In genomic region chr3:28295819-28296364, GRCh38 we compare ENCODE assay signal across 12 cellular contexts. TPM values are rescaled to one million over a fixed set of nuclear protein-coding genes. Genes with fewer than 3 reads are reported as not detected.
DNase-seq lines count a peak whose midpoint lies in the region; ATAC-seq, FAIRE-seq and TF ChIP-seq lines count a peak whose summit lies in the region.
"Had no signal": no experiment of that assay in that cellular context is flagged by ENCODE, and none has a peak within 500 bp of the region (broad histone marks: within the 10 kb centered on the region; RNA-seq: fewer than 3 reads in every experiment).

No MANE protein-coding gene starts in this region.

- dilution Hi-C loops in mammary epithelial cell (cut with HindIII; ENCODE audit: low sequenced_read_pairs), result no loop called here
- dilution Hi-C loops in endothelial cell of umbilical vein (cut with MboI; ENCODE audit: extremely low pct_ligation_motif_present, low sequenced_read_pairs), result no loop called here

- in situ Hi-C loops in mammary epithelial cell (cut with MboI; ENCODE audit: low sequenced_read_pairs in 2 of 2), result no loop called here

- no peak overlapping the region for H3K4me3 Mint-ChIP-seq in MCF 10A (ENCODE audit: unreplicated experiment)

- ATAC-seq in psoas muscle (no peak), GM21360 (IDR thresholded peaks at IDR 0.05; ENCODE audit: unreplicated experiment) (no peak)

- CTCF ChIA-PET in MCF 10A (lab: Yijun Ruan, JAX) (interaction anchor here (1.1 kb wide), 1 partner anchor 584 kb away, joined by 5 read pairs; no protein-coding TSS in a partner anchor), mammary epithelial cell (lab: Charles Lee; ENCODE audit: low non-redundant PET) (no interaction called here), endothelial cell of umbilical vein (lab: Charles Lee) (interaction anchor here (0.9 to 2.6 kb wide), 5 partner anchors 10 to 584 kb away, joined by 3 to 9 read pairs (median 6); no protein-coding TSS in a partner anchor)

- H2AFZ ChIP-seq in mammary epithelial cell (ENCODE audit: low read depth, low read length) (no peak overlapping the region), endothelial cell of umbilical vein (ENCODE audit: low read depth, low read length) (peak overlapping the region; percentile 17)

- no peak for TF ChIP-seq POLR2A in endothelial cell of umbilical vein (IDR thresholded peaks at IDR 0.05; ENCODE audit: low read depth, low read length)

- no peak overlapping the region for H3K4me3 ChIP-seq in mammary epithelial cell (replicated peaks in 1 of 3; ENCODE audit: insufficient read depth in 1 of 3, low read depth in 2 of 3, low read length in 3 of 3)
- no peak overlapping the region for H3K4me3 ChIP-seq in endothelial cell of umbilical vein (replicated peaks in 1 of 3; ENCODE audit: insufficient read depth in 1 of 3, low read depth in 1 of 3, low read length in 3 of 3)
- H3K4me3 ChIP-seq in psoas muscle, result peak overlapping the region; percentile 6

- H3K9me3 ChIP-seq in mammary epithelial cell (replicated peaks; ENCODE audit: insufficient read depth, low read length) (no peaks in the 10 kb centered on the region), KOPT-K1 (ENCODE audit: insufficient read depth, low read length, poor library complexity, severe bottlenecking) (peaks cover 3% of the 10 kb centered on the region), endothelial cell of umbilical vein (replicated peaks; ENCODE audit: control insufficient read depth, insufficient read depth, low read length) (no peaks in the 10 kb centered on the region), psoas muscle (no peaks in the 10 kb centered on the region)

- no peak overlapping the region for H3K4me2 ChIP-seq in mammary epithelial cell (ENCODE audit: insufficient read depth, low read depth, low read length)
- peak overlapping the region; percentile 82 for H3K4me2 ChIP-seq in endothelial cell of umbilical vein (ENCODE audit: insufficient read depth, low read length)

- H3K9me1 ChIP-seq in endothelial cell of umbilical vein (replicated peaks; ENCODE audit: control insufficient read depth, extremely low read depth, insufficient read depth, low read length), result no peaks in the 10 kb centered on the region

- H3K9me3 Mint-ChIP-seq in MCF 10A (ENCODE audit: unreplicated experiment), result no peaks in the 10 kb centered on the region

- TF ChIP-seq CTCF in MCF 10A (IDR thresholded peaks at IDR 0.05; ENCODE audit: unreplicated experiment) (no peak), mammary epithelial cell (conservative IDR thresholded peaks at IDR 0.05 in 1 of 2, IDR thresholded peaks at IDR 0.05 in 1 of 2; ENCODE audit: extremely low read depth in 1 of 2, insufficient read depth in 1 of 2, low read depth in 1 of 2, low read length in 2 of 2) (no peak), endothelial cell of umbilical vein (IDR thresholded peaks at IDR 0.05; ENCODE audit: extremely low read depth in 1 of 2, insufficient read depth in 1 of 2, low read depth in 1 of 2, low read length in 2 of 2) (no peak), psoas muscle (IDR thresholded peaks at IDR 0.05) (no peak)

- no peaks in the 10 kb centered on the region for H3K27me3 Mint-ChIP-seq in MCF 10A (ENCODE audit: insufficient read depth, unreplicated experiment)

- no peak overlapping the region for H3K27ac ChIP-seq in mammary epithelial cell (ENCODE audit: insufficient read depth, low read depth, low read length)
- peak overlapping the region; percentile 75 for H3K27ac ChIP-seq in KOPT-K1 (ENCODE audit: low read depth, low read length, poor library complexity, severe bottlenecking)
- H3K27ac ChIP-seq in endothelial cell of umbilical vein (ENCODE audit: insufficient read depth, low read depth, low read length), result no peak overlapping the region
- H3K27ac ChIP-seq in psoas muscle, result no peak overlapping the region

- no peak for DNase-seq in MCF 10A (ENCODE audit: unreplicated experiment)
- no peak for DNase-seq in mammary epithelial cell
- DNase-seq in endothelial cell of umbilical vein (ENCODE audit: low read depth, low spot score), result peak; percentile 32
- DNase-seq in psoas muscle, result no peak
- DNase-seq in NCI-H2081 treated with DMSO at 0.1 percent for 48 hours (lab: John Stamatoyannopoulos, UW), result no peak
- no peak for DNase-seq in ecto neural progenitor cell (ENCODE audit: low spot score)
- DNase-seq: activated CD4-positive, CD25-positive, alpha-beta regulatory T cell; foreskin melanocyte; GDM1; NCI-H446 had no signal

- H3K9ac ChIP-seq in mammary epithelial cell (ENCODE audit: insufficient read depth, low read length) (no peak overlapping the region), endothelial cell of umbilical vein (replicated peaks; ENCODE audit: extremely low read depth, insufficient read depth, low read length) (no peak overlapping the region)

- H3K4me1 Mint-ChIP-seq in MCF 10A (ENCODE audit: insufficient read depth, unreplicated experiment), result no peaks in the 10 kb centered on the region

- BruUV-seq in MCF 10A (replicated peaks; lab: Mats Ljungman, UMichigan) (no TSS peak), mammary epithelial cell (replicated peaks; lab: Mats Ljungman, UMichigan) (no TSS peak), endothelial cell of umbilical vein (replicated peaks; lab: Mats Ljungman, UMichigan) (no TSS peak)

- no peak for FAIRE-seq in endothelial cell of umbilical vein (lab: Jason Lieb, UNC)

- POLR2A ChIA-PET in MCF 10A (lab: Yijun Ruan, JAX), result interaction anchor here (0.6 to 1.0 kb wide), 2 partner anchors 495 to 588 kb away, joined by 3 to 7 read pairs; no protein-coding TSS in a partner anchor
- POLR2A ChIA-PET in endothelial cell of umbilical vein (lab: Charles Lee), result no interaction called here

- H3K4me1 ChIP-seq in mammary epithelial cell (ENCODE audit: insufficient read depth, low read length), result no peaks in the 10 kb centered on the region
- H3K4me1 ChIP-seq in endothelial cell of umbilical vein (ENCODE audit: control insufficient read depth, extremely low read depth, insufficient read depth, low read length), result peaks cover 5% of the 10 kb centered on the region
- peaks cover 10% of the 10 kb centered on the region for H3K4me1 ChIP-seq in psoas muscle

- H4K20me1 ChIP-seq in mammary epithelial cell (ENCODE audit: insufficient read depth, low read length), result no peaks in the 10 kb centered on the region
- no peaks in the 10 kb centered on the region for H4K20me1 ChIP-seq in endothelial cell of umbilical vein (replicated peaks; ENCODE audit: control insufficient read depth, extremely low read depth, insufficient read depth, low read length)

- H3K79me2 ChIP-seq in mammary epithelial cell (ENCODE audit: insufficient read depth, low read length) (no peaks in the 10 kb centered on the region), endothelial cell of umbilical vein (ENCODE audit: control insufficient read depth, insufficient read depth, low read length) (no peaks in the 10 kb centered on the region)

- H3K36me3 ChIP-seq in mammary epithelial cell (ENCODE audit: insufficient read depth, low read length), result peaks cover 3% of the 10 kb centered on the region
- peaks cover 3% of the 10 kb centered on the region for H3K36me3 ChIP-seq in KOPT-K1 (ENCODE audit: insufficient read depth, low read length)
- H3K36me3 ChIP-seq in endothelial cell of umbilical vein (ENCODE audit: control insufficient read depth in 2 of 2, extremely low read depth in 1 of 2, insufficient read depth in 2 of 2, low read length in 2 of 2), result no peaks in the 10 kb centered on the region
- H3K36me3 ChIP-seq in psoas muscle (ENCODE audit: insufficient read depth in 1 of 2, low read depth in 1 of 2), result peaks cover 0 to under 1% of the 10 kb centered on the region in 2 donors

- H3K27me3 ChIP-seq in mammary epithelial cell (ENCODE audit: insufficient read depth, low read length) (no peaks in the 10 kb centered on the region), endothelial cell of umbilical vein (ENCODE audit: control insufficient read depth in 2 of 2, insufficient read depth in 2 of 2, low read length in 2 of 2) (no peaks in the 10 kb centered on the region), psoas muscle (ENCODE audit: insufficient read depth in 3 of 3, low read length in 2 of 3) (no peaks in the 10 kb centered on the region)

- intact Hi-C loops in MCF 10A (cut with micrococcal nuclease), result no loop called here
- intact Hi-C loops in mammary epithelial cell (cut with micrococcal nuclease), result no loop called here
- intact Hi-C loops in endothelial cell of umbilical vein (cut with micrococcal nuclease), result loop anchor here (5.0 kb wide), 1 partner anchor 54 kb away; the partner anchor contains the start of gene CMC1
- intact Hi-C loops in psoas muscle (cut with DNase I), result no loop called here

- peaks cover 6% of the 10 kb centered on the region for H3K36me3 Mint-ChIP-seq in MCF 10A (ENCODE audit: insufficient read depth, unreplicated experiment)

- H3K27ac Mint-ChIP-seq in MCF 10A (ENCODE audit: low read depth, unreplicated experiment), result peak overlapping the region; percentile 17

RNA-seq across cellular contexts. Expression of gene ZCWPW2, which starts 52.6 kb away (rescaled TPM):
- 0.77 and 1.0 TPM in 2 replicates for total RNA-seq in MCF 10A (2022)
- total RNA-seq in mammary epithelial cell, result under 1 TPM in 1 of 2 donors, not detected in 1; 0.17 TPM
- 0.11 TPM for polyA plus RNA-seq in mammary epithelial cell
- polyA minus RNA-seq in mammary epithelial cell, result not detected
- 0.40 TPM in 1 of 2 replicates, not detected in the other for total RNA-seq in endothelial cell of umbilical vein
- polyA plus RNA-seq in endothelial cell of umbilical vein, result 0.04 and 0.05 TPM in 2 replicates
- polyA plus RNA-seq in endothelial cell of umbilical vein (2011; cell fraction: cytosol; rRNA removed), result 0.09 and 0.18 TPM in 2 replicates
- polyA plus RNA-seq in endothelial cell of umbilical vein (2011; cell fraction: nucleus; rRNA removed), result 0.15 and 0.50 TPM in 2 replicates
- 0.34 and 0.48 TPM in 2 replicates for polyA plus RNA-seq in endothelial cell of umbilical vein (2012)
- polyA minus RNA-seq in endothelial cell of umbilical vein, result not detected in 2 replicates
- not detected for polyA minus RNA-seq in endothelial cell of umbilical vein (2011; cell fraction: cytosol; rRNA and poly(A)+ RNA removed)
- polyA minus RNA-seq in endothelial cell of umbilical vein (2011; cell fraction: nucleus; rRNA and poly(A)+ RNA removed), result not detected in 2 replicates
- total RNA-seq in psoas muscle, result 1 to 10 TPM; 2.7 to 4.0 (median 3.2) TPM
- 1 to 10 TPM in 2 of 3 donors, under 1 TPM in 1; 0.74 to 2.0 (median 1.8) TPM for polyA plus RNA-seq in psoas muscle

RNA-seq across cellular contexts. Expression of gene AZI2, which starts 52.7 kb away (rescaled TPM):
- total RNA-seq in MCF 10A (2022) (140 and 177 TPM in 2 replicates), mammary epithelial cell (10 to 100 TPM; 77.2 to 80.8 TPM), endothelial cell of umbilical vein (39.5 and 50.0 TPM in 2 replicates), psoas muscle (10 to 100 TPM; 32.0 to 63.8 (median 40.9) TPM)
- polyA plus RNA-seq in mammary epithelial cell (54.8 TPM), endothelial cell of umbilical vein (13.5 and 17.4 TPM in 2 replicates), psoas muscle (10 to 100 TPM; 26.3 to 40.2 (median 30.0) TPM)
- polyA minus RNA-seq in mammary epithelial cell (8.0 TPM), endothelial cell of umbilical vein (14.9 and 21.2 TPM in 2 replicates)
- 42.7 and 50.3 TPM in 2 replicates for polyA plus RNA-seq in endothelial cell of umbilical vein (2011; cell fraction: cytosol; rRNA removed)
- polyA plus RNA-seq in endothelial cell of umbilical vein (2011; cell fraction: nucleus; rRNA removed), result 57.3 and 70.2 TPM in 2 replicates
- polyA plus RNA-seq in endothelial cell of umbilical vein (2012), result 44.6 and 50.8 TPM in 2 replicates
- 30.5 TPM for polyA minus RNA-seq in endothelial cell of umbilical vein (2011; cell fraction: cytosol; rRNA and poly(A)+ RNA removed)
- 59.3 and 81.4 TPM in 2 replicates for polyA minus RNA-seq in endothelial cell of umbilical vein (2011; cell fraction: nucleus; rRNA and poly(A)+ RNA removed)

RNA-seq across cellular contexts. Expression of gene CMC1, which starts 54.5 kb away (rescaled TPM):
- total RNA-seq in MCF 10A (2022) (31.9 and 35.4 TPM in 2 replicates), mammary epithelial cell (10 to 100 TPM in 1 of 2 donors, 1 to 10 TPM in 1; 5.2 to 19.3 TPM), endothelial cell of umbilical vein (15.3 and 18.6 TPM in 2 replicates), psoas muscle (10 to 100 TPM; 14.4 to 23.2 (median 15.9) TPM)
- polyA plus RNA-seq in mammary epithelial cell (21.4 TPM), endothelial cell of umbilical vein (9.0 and 13.1 TPM in 2 replicates), psoas muscle (10 to 100 TPM; 49.6 to 73.4 (median 54.4) TPM)
- polyA minus RNA-seq in mammary epithelial cell (not detected), endothelial cell of umbilical vein (3.0 and 3.4 TPM in 2 replicates)
- 16.2 and 17.5 TPM in 2 replicates for polyA plus RNA-seq in endothelial cell of umbilical vein (2011; cell fraction: cytosol; rRNA removed)
- polyA plus RNA-seq in endothelial cell of umbilical vein (2011; cell fraction: nucleus; rRNA removed), result 12.5 and 15.5 TPM in 2 replicates
- polyA plus RNA-seq in endothelial cell of umbilical vein (2012), result 26.7 and 29.4 TPM in 2 replicates
- 12.1 TPM for polyA minus RNA-seq in endothelial cell of umbilical vein (2011; cell fraction: cytosol; rRNA and poly(A)+ RNA removed)
- 14.3 and 15.1 TPM in 2 replicates for polyA minus RNA-seq in endothelial cell of umbilical vein (2011; cell fraction: nucleus; rRNA and poly(A)+ RNA removed)
